In the genomic region with DNA sequence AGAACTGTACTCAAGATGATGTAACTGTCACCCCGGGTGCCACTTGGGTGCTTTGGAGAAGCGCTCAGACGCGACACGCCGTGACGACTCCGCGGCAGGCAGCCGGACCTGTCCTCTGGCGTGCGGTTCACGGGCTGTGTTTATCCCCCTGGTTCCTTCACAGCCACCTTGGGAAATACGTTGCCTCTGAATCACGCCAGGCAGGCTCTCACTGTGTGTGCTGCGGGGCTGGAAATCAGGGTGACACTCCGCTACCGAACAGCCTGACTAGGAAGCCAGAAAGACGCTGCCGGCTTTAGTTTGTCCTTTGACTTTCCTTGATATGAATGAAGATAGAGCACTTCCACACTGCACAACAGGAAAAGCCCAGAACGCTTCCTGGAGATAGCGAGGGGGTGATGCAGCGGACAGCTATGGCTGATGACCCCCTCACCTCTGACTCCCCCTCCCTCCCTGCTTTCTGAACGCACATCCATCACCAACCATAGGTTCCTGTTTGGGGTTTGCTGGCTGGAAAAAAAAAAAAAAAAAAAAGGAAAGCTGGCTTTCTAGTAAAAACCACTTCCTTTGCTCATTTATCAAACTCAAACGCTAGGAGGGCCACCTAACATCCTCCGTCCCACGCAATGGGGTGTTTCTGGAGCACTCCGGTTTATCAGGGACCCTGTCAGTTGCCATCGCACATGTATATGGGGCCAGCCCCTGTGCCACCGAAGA, we compare ENCODE assay signal across 11 cellular contexts. TPM values are rescaled to one million over a fixed set of nuclear protein-coding genes. Genes with fewer than 3 reads are reported as not detected.
DNase-seq lines count a peak whose midpoint lies in the region; ATAC-seq lines count a peak whose summit lies in the region.
"Had no signal": no experiment of that assay in that cellular context is flagged by ENCODE, and none has a peak within 500 bp of the region (broad histone marks: within the 10 kb centered on the region; RNA-seq: fewer than 3 reads in every experiment).

No MANE protein-coding gene starts in this region.

- peak overlapping the region; percentile 26 for H3K4me3 ChIP-seq in CD8-positive, alpha-beta memory T cell (ENCODE audit: low read length)
- H3K4me3 ChIP-seq in neuronal stem cell (ENCODE audit: low read length in 2 of 2): no peak overlapping the region

- H2BK12ac ChIP-seq in neuronal stem cell (ENCODE audit: low read length): no peak overlapping the region

- POLR2A ChIA-PET in CD8-positive, alpha-beta memory T cell (lab: Charles Lee): interaction anchor here (0.6 kb wide), 2 partner anchors 343 to 711 kb away, joined by 3 to 9 read pairs; a partner anchor contains a TSS

- H3K4me2 ChIP-seq in neuronal stem cell (ENCODE audit: insufficient read depth, low read length, poor library complexity, severe bottlenecking): no peak overlapping the region

- no peak overlapping the region for H2BK15ac ChIP-seq in neuronal stem cell (ENCODE audit: low read length)

- ATAC-seq in GM21619 (IDR thresholded peaks at IDR 0.05; ENCODE audit: unreplicated experiment): no peak

- no peaks in the 10 kb centered on the region for H3K79me1 ChIP-seq in neuronal stem cell (ENCODE audit: low read depth, low read length)

- H2BK5ac ChIP-seq in neuronal stem cell (ENCODE audit: low read length): peak overlapping the region; percentile 17

- no peaks in the 10 kb centered on the region for H3K27me3 Mint-ChIP-seq in CD8-positive, alpha-beta memory T cell
- no peaks in the 10 kb centered on the region for H3K27me3 Mint-ChIP-seq in T-helper 2 cell treated with Interferon-gamma antibody and Interleukin-4, amounts not matched to agents 5 μg/mL and 100 μg/mL, for 36 hours (ENCODE audit: low read depth)
- no peaks in the 10 kb centered on the region for H3K27me3 Mint-ChIP-seq in activated naive CD8-positive, alpha-beta T cell treated with anti-CD3 and anti-CD28 coated beads for 36 hours

- H4K91ac ChIP-seq in neuronal stem cell (ENCODE audit: low read depth, low read length, poor library complexity): no peak overlapping the region

- H3K18ac ChIP-seq in neuronal stem cell (ENCODE audit: low read length): no peak overlapping the region

- no peaks in the 10 kb centered on the region for H3K36me3 ChIP-seq in CD8-positive, alpha-beta memory T cell (ENCODE audit: insufficient read depth, low read length)
- peaks cover 12 to 58% of the 10 kb centered on the region in 2 donors for H3K36me3 ChIP-seq in neuronal stem cell (replicated peaks in 1 of 2; ENCODE audit: control insufficient read depth in 2 of 2, insufficient read depth in 2 of 2, low read length in 2 of 2)

- CTCF ChIA-PET in CD8-positive, alpha-beta memory T cell (lab: Charles Lee): no interaction called here

- no peak overlapping the region for H2AK5ac ChIP-seq in neuronal stem cell (ENCODE audit: low read depth, low read length)

- DNase-seq in CD8-positive, alpha-beta memory T cell: peak in 1 of 5 donors; percentile 37
- DNase-seq in T-helper 2 cell treated with Interferon-gamma antibody and Interleukin-4, amounts not matched to agents 5 μg/mL and 100 μg/mL, for 36 hours (ENCODE audit: low spot score): peak; percentile 50
- peak; percentile 68 for DNase-seq in activated naive CD8-positive, alpha-beta T cell treated with anti-CD3 and anti-CD28 coated beads for 36 hours
- no peak for DNase-seq in neuronal stem cell (ENCODE audit: low spot score)
- no peak for DNase-seq in Ammon's horn (ENCODE audit: low spot score)
- no peak for DNase-seq in NCI-H2171 (lab: John Stamatoyannopoulos, UW)
- DNase-seq in HuH-7.5 (ENCODE audit: low spot score): no peak
- DNase-seq: IMR-90, NCI-H524 treated with DMSO at 0.1 percent for 48 hours, SW 1271 had no signal

- H3K9ac ChIP-seq in neuronal stem cell (ENCODE audit: low read depth, low read length, poor library complexity): no peak overlapping the region

- H3K9me3 ChIP-seq in CD8-positive, alpha-beta memory T cell (ENCODE audit: low read length): no peaks in the 10 kb centered on the region
- H3K9me3 ChIP-seq in neuronal stem cell (replicated peaks in 1 of 2; ENCODE audit: control insufficient read depth in 2 of 2, insufficient read depth in 1 of 2, low read depth in 1 of 2, low read length in 2 of 2): peaks cover 0 to 2% of the 10 kb centered on the region in 2 donors

- H3K4me1 ChIP-seq in CD8-positive, alpha-beta memory T cell (ENCODE audit: insufficient read depth, low read length): peaks cover 17% of the 10 kb centered on the region
- no peaks in the 10 kb centered on the region for H3K4me1 ChIP-seq in neuronal stem cell (ENCODE audit: control insufficient read depth in 2 of 2, insufficient read depth in 1 of 2, low read depth in 1 of 2, low read length in 2 of 2)

- H3K36me3 Mint-ChIP-seq in CD8-positive, alpha-beta memory T cell: peaks cover 0 to 42% (median 2%) of the 10 kb centered on the region in 3 donors
- H3K36me3 Mint-ChIP-seq in T-helper 2 cell treated with Interferon-gamma antibody and Interleukin-4, amounts not matched to agents 5 μg/mL and 100 μg/mL, for 36 hours (ENCODE audit: low read depth): peaks cover 26% of the 10 kb centered on the region
- peaks cover 48% of the 10 kb centered on the region for H3K36me3 Mint-ChIP-seq in activated naive CD8-positive, alpha-beta T cell treated with anti-CD3 and anti-CD28 coated beads for 36 hours

- no peak overlapping the region for H2AFZ ChIP-seq in neuronal stem cell (ENCODE audit: low read length)

- no CpG with 5 or more reads among the region's 30 CpGs for WGBS in neuronal stem cell (ENCODE audit: extremely low coverage in 2 of 2, insufficient read length in 2 of 2, insufficient replicate concordance in 1 of 2), 2 donors

- H3K14ac ChIP-seq in neuronal stem cell (ENCODE audit: low read length): no peak overlapping the region

- H3K27ac Mint-ChIP-seq in CD8-positive, alpha-beta memory T cell: peak overlapping the region in 4 of 8 donors; percentile 60 to 92 (median 62)
- H3K27ac Mint-ChIP-seq in T-helper 2 cell treated with Interferon-gamma antibody and Interleukin-4, amounts not matched to agents 5 μg/mL and 100 μg/mL, for 36 hours: peak overlapping the region; percentile 92
- H3K27ac Mint-ChIP-seq in activated naive CD8-positive, alpha-beta T cell treated with anti-CD3 and anti-CD28 coated beads for 36 hours: peak overlapping the region; percentile 88

- H3K27ac ChIP-seq in CD8-positive, alpha-beta memory T cell (ENCODE audit: low read depth, low read length): no peak overlapping the region
- H3K27ac ChIP-seq in neuronal stem cell (replicated peaks; ENCODE audit: low read length): no peak overlapping the region

- H3K4me1 Mint-ChIP-seq in CD8-positive, alpha-beta memory T cell: peaks cover 18 to 23% (median 23%) of the 10 kb centered on the region in 3 donors
- H3K4me1 Mint-ChIP-seq in T-helper 2 cell treated with Interferon-gamma antibody and Interleukin-4, amounts not matched to agents 5 μg/mL and 100 μg/mL, for 36 hours (ENCODE audit: low read depth): peaks cover 21% of the 10 kb centered on the region
- H3K4me1 Mint-ChIP-seq in activated naive CD8-positive, alpha-beta T cell treated with anti-CD3 and anti-CD28 coated beads for 36 hours: peaks cover 27% of the 10 kb centered on the region

- H3K27me3 ChIP-seq in CD8-positive, alpha-beta memory T cell (ENCODE audit: insufficient read depth, low read length, poor library complexity, severe bottlenecking): no peaks in the 10 kb centered on the region
- no peaks in the 10 kb centered on the region for H3K27me3 ChIP-seq in neuronal stem cell (ENCODE audit: control insufficient read depth in 3 of 3, insufficient read depth in 3 of 3, low read depth in 1 of 3, low read length in 3 of 3)

- H3K9me3 Mint-ChIP-seq in CD8-positive, alpha-beta memory T cell: no peaks in the 10 kb centered on the region
- no peaks in the 10 kb centered on the region for H3K9me3 Mint-ChIP-seq in T-helper 2 cell treated with Interferon-gamma antibody and Interleukin-4, amounts not matched to agents 5 μg/mL and 100 μg/mL, for 36 hours
- no peaks in the 10 kb centered on the region for H3K9me3 Mint-ChIP-seq in activated naive CD8-positive, alpha-beta T cell treated with anti-CD3 and anti-CD28 coated beads for 36 hours

- H3K23ac ChIP-seq in neuronal stem cell (ENCODE audit: low read depth, low read length, poor library complexity): no peak overlapping the region

- H4K8ac ChIP-seq in neuronal stem cell (ENCODE audit: low read depth, low read length): no peak overlapping the region

- no peak overlapping the region for H2BK120ac ChIP-seq in neuronal stem cell (ENCODE audit: low read depth, low read length)

- H3K4me3 Mint-ChIP-seq in CD8-positive, alpha-beta memory T cell: peak overlapping the region in 5 of 7 donors; percentile 25 to 70 (median 66)
- peak overlapping the region; percentile 84 for H3K4me3 Mint-ChIP-seq in T-helper 2 cell treated with Interferon-gamma antibody and Interleukin-4, amounts not matched to agents 5 μg/mL and 100 μg/mL, for 36 hours
- H3K4me3 Mint-ChIP-seq in activated naive CD8-positive, alpha-beta T cell treated with anti-CD3 and anti-CD28 coated beads for 36 hours: peak overlapping the region; percentile 56

- no peak overlapping the region for H3K4ac ChIP-seq in neuronal stem cell (ENCODE audit: low read length)

RNA-seq across cellular contexts. Expression of a gene that starts 3.7 kb away (rescaled TPM):
- total RNA-seq in CD8-positive, alpha-beta memory T cell: not detected
- polyA plus RNA-seq in CD8-positive, alpha-beta memory T cell: 0.21 TPM
- total RNA-seq in activated naive CD8-positive, alpha-beta T cell treated with anti-CD3 and anti-CD28 coated beads for 36 hours: not detected
- polyA plus RNA-seq in neuronal stem cell (2013, experiment 1 of 2): 0.26 TPM
- polyA plus RNA-seq in neuronal stem cell (2013, experiment 2 of 2): 0.17 TPM
- total RNA-seq: IMR-90 had no signal

RNA-seq across cellular contexts. Expression of a gene that starts 21.2 kb away (rescaled TPM):
- 10 to 100 TPM; 21.4 to 22.2 TPM for total RNA-seq in CD8-positive, alpha-beta memory T cell
- polyA plus RNA-seq in CD8-positive, alpha-beta memory T cell: 15.8 TPM
- total RNA-seq in activated naive CD8-positive, alpha-beta T cell treated with anti-CD3 and anti-CD28 coated beads for 36 hours: 10 to 100 TPM; 21.7 to 24.0 TPM
- 7.9 TPM for polyA plus RNA-seq in neuronal stem cell (2013, experiment 1 of 2)
- polyA plus RNA-seq in neuronal stem cell (2013, experiment 2 of 2): 7.9 TPM

RNA-seq across cellular contexts. Expression of a gene that starts 33.9 kb away (rescaled TPM):
- under 1 TPM; 0.27 to 0.74 TPM for total RNA-seq in CD8-positive, alpha-beta memory T cell
- polyA plus RNA-seq in CD8-positive, alpha-beta memory T cell: 0.28 TPM
- total RNA-seq in activated naive CD8-positive, alpha-beta T cell treated with anti-CD3 and anti-CD28 coated beads for 36 hours: 1 to 10 TPM; 1.3 to 1.5 TPM
- polyA plus RNA-seq in neuronal stem cell (2013, experiment 1 of 2): 19.6 TPM
- 18.4 TPM for polyA plus RNA-seq in neuronal stem cell (2013, experiment 2 of 2)

Comparison
In these comparisons a context has a peak if more than half of its experiments do, and no peak if none do; other contexts are left out.
1. DNase-seq: peak in T-helper 2 cell treated with Interferon-gamma antibody and Interleukin-4, amounts not matched to agents 5 μg/mL and 100 μg/mL, for 36 hours (single experiment) and activated naive CD8-positive, alpha-beta T cell treated with anti-CD3 and anti-CD28 coated beads for 36 hours (single experiment); none in neuronal stem cell (single experiment), Ammon's horn (single experiment), NCI-H2171 (single experiment) and HuH-7.5 (single experiment).
2. Peak in every context shown above with its lines, with median percentiles within 50 percentile points of each other: H3K4me3 Mint-ChIP-seq.